In genomic region chr9:108156270-108156998, GRCh38 we compare ENCODE assay signal across 16 cellular contexts.
DNase-seq lines count a peak whose midpoint lies in the region; ATAC-seq, FAIRE-seq and TF ChIP-seq lines count a peak whose summit lies in the region.
"Had no signal": no experiment of that assay in that cellular context is flagged by ENCODE, and none has a peak within 500 bp of the region (broad histone marks: within the 10 kb centered on the region; RNA-seq: fewer than 3 reads in every experiment).

No MANE protein-coding gene starts in this region.

- 28% methylated on average over 5 of the region's 5 CpGs for WGBS in A549 (ENCODE audit: missing lambda C conversion rate)

- peak overlapping the region; percentile 64 for H3K4me2 ChIP-seq in A549

- POLR2A ChIA-PET in A549 (lab: Yijun Ruan, JAX): no interaction called here

- H3K9me3 ChIP-seq in A549: no peaks in the 10 kb centered on the region
- H3K9me3 ChIP-seq in RWPE2 (ENCODE audit: severe bottlenecking): no peaks in the 10 kb centered on the region
- H3K9me3 ChIP-seq: right lobe of liver, thoracic aorta had no signal

- ATAC-seq in A549: peak; percentile 68 to 82
- ATAC-seq in RWPE2 (ENCODE audit: low read depth): peak; percentile 97
- peak; percentile 97 for ATAC-seq in foreskin keratinocyte
- no peak for ATAC-seq in HG03097 (IDR thresholded peaks at IDR 0.05; ENCODE audit: low FRiP score, unreplicated experiment)

- peak overlapping the region; percentile 27 to 71; a peak in 4 of 6 replicates for H3K27ac ChIP-seq in A549
- peak overlapping the region; percentile 40 for H3K27ac ChIP-seq in RWPE2 (ENCODE audit: poor library complexity, severe bottlenecking)
- peak overlapping the region; percentile 88 for H3K27ac ChIP-seq in foreskin keratinocyte
- H3K27ac ChIP-seq: right lobe of liver, thoracic aorta had no signal

- FAIRE-seq in A549 (lab: Jason Lieb, UNC) (peak; percentile 67), D721Med (lab: Jason Lieb, UNC) (no peak)
- FAIRE-seq: astrocyte, G401.6 had no signal

- H3K4me1 ChIP-seq in A549 (peaks cover 19% of the 10 kb centered on the region), RWPE2 (ENCODE audit: insufficient read depth, poor library complexity, severe bottlenecking) (peaks cover 15% of the 10 kb centered on the region), foreskin keratinocyte (peaks cover 13% of the 10 kb centered on the region)
- H3K4me1 ChIP-seq: right lobe of liver had no signal

- no peak for TF ChIP-seq RAD21 in A549 (conservative IDR thresholded peaks at IDR 0.05 in 1 of 2, IDR thresholded peaks at IDR 0.05 in 1 of 2)

- TF ChIP-seq POLR2A in A549 (IDR thresholded peaks at IDR 0.05; ENCODE audit: low read length): no peak

- CTCF ChIA-PET in A549 (lab: Yijun Ruan, JAX): no interaction called here

- peak; percentile 32 to 55 for DNase-seq in A549 (ENCODE audit: low read depth in 1 of 2, low spot score in 1 of 2)
- DNase-seq in HS-27A (ENCODE audit: low read depth): peak; percentile 49
- no peak for DNase-seq in RWPE2 (ENCODE audit: low spot score)
- DNase-seq in foreskin keratinocyte: peak; percentile 54 to 75
- DNase-seq in D721Med (ENCODE audit: insufficient read length, low spot score): no peak
- no peak for DNase-seq in COLO668 (lab: John Stamatoyannopoulos, UW; ENCODE audit: unreplicated experiment)
- DNase-seq in activated CD8-positive, alpha-beta memory T cell treated with anti-CD3 and anti-CD28 coated beads for 24 hours: no peak
- DNase-seq: activated T-cell treated with anti-CD3 and anti-CD28 coated beads, Interleukin-2, amount 50 U/mL, for 48 hours; endodermal cell; NCI-H2081 treated with DMSO at 0.1 percent for 48 hours; right lobe of liver; Right ventricle myocardium superior had no signal

- TF ChIP-seq EP300 in A549 (IDR thresholded peaks at IDR 0.05): no peak

- no peak for TF ChIP-seq CTCF in A549 (IDR thresholded peaks at IDR 0.05)
- no peak for TF ChIP-seq CTCF in RWPE2 (IDR thresholded peaks at IDR 0.05; ENCODE audit: poor library complexity, severe bottlenecking)
- no peak for TF ChIP-seq CTCF in foreskin keratinocyte (conservative IDR thresholded peaks at IDR 0.05)
- no peak for TF ChIP-seq CTCF in D721Med (IDR thresholded peaks at IDR 0.05; ENCODE audit: insufficient read depth, missing control alignments)

- H3K4me3 ChIP-seq in A549 (no peak overlapping the region), RWPE2 (ENCODE audit: severe bottlenecking) (no peak overlapping the region)
- H3K4me3 ChIP-seq: right lobe of liver, thoracic aorta had no signal

- H3K27me3 ChIP-seq in RWPE2 (ENCODE audit: insufficient read depth, poor library complexity, severe bottlenecking) (no peaks in the 10 kb centered on the region), foreskin keratinocyte (no peaks in the 10 kb centered on the region)
- H3K27me3 ChIP-seq: right lobe of liver had no signal

- H3K36me3 ChIP-seq in RWPE2 (ENCODE audit: low read depth): no peaks in the 10 kb centered on the region
- H3K36me3 ChIP-seq: right lobe of liver, thoracic aorta had no signal

TF ChIP-seq in A549, 52 proteins besides CTCF, POLR2A, EP300 and RAD21:
- TF ChIP-seq GATA3 (IDR thresholded peaks at IDR 0.05; ENCODE audit: borderline replicate concordance) (peak; percentile 29; the same call in 1 of the 2 replicates), CEBPB (IDR thresholded peaks at IDR 0.05) (no peak), BHLHE40 (IDR thresholded peaks at IDR 0.05; ENCODE audit: low read depth, low read length) (peak; percentile 62)
- TF ChIP-seq, protein P1, sequence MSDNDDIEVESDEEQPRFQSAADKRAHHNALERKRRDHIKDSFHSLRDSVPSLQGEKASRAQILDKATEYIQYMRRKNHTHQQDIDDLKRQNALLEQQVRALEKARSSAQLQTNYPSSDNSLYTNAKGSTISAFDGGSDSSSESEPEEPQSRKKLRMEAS (IDR thresholded peaks at IDR 0.05): peak; percentile 27; the same call in 1 of the 2 replicates

Comparison
In these comparisons a context has a peak if more than half of its experiments do, and no peak if none do; other contexts are left out.
1. DNase-seq: peak in A549 (2 of 2), HS-27A (single experiment) and foreskin keratinocyte (2 of 2); none in RWPE2 (single experiment), D721Med (single experiment), COLO668 (single experiment) and activated CD8-positive, alpha-beta memory T cell treated with anti-CD3 and anti-CD28 coated beads for 24 hours (single experiment).
2. Peak in every context shown above with its lines, with median percentiles within 50 percentile points of each other: H3K27ac ChIP-seq.